Comparison of ENCODE assay signal across 9 cellular contexts in the genomic region with DNA sequence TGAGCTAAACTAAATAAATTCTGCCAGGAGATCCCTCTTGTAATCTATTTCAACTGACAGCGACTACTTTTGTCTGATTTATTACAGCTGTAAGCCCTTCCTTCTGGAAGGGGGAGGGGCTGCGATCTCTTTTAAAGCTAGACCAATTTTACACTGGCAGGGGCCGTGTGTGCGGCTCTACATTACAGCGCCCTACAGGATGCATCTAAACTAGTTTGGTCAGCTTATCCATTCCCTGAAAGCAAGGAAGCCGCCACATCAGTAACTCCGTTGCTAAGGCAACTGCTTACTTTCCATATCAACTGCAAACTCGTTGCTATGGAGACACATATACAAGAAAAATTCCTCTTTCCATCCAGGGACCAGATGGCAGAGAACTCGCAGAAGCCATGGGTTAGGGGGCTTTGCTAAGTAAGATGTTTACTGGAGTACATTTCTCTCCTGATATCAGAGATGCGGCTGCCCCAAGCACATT. TPM values are rescaled to one million over a fixed set of nuclear protein-coding genes. Genes with fewer than 3 reads are reported as not detected.
A peak's percentile ranks its signal among the peaks of the same experiment; 100 is the strongest.
DNase-seq lines count a peak whose midpoint lies in the region; ATAC-seq lines count a peak whose summit lies in the region.
"Had no signal": no experiment of that assay in that cellular context is flagged by ENCODE, and none has a peak within 500 bp of the region (broad histone marks: within the 10 kb centered on the region; RNA-seq: fewer than 3 reads in every experiment).

No MANE protein-coding gene starts in this region.

- H3K79me2 ChIP-seq in ACC112 (ENCODE audit: control insufficient read depth, insufficient read depth, low read length, unreplicated experiment) = peaks cover 41% of the 10 kb centered on the region

- no peak overlapping the region for H3K9ac ChIP-seq in HUES48 (ENCODE audit: low read depth, low read length)

- CTCF ChIA-PET in activated CD8-positive, alpha-beta memory T cell treated with anti-CD3 and anti-CD28 coated beads, Interleukin-2, amount 10 ng/mL, durations not matched to agents 7 days and 5 days (lab: Charles Lee) = no interaction called here

- no peaks in the 10 kb centered on the region for H3K9me3 ChIP-seq in HUES48 (ENCODE audit: control insufficient read depth, insufficient read depth, low read length)

- H3K4me1 Mint-ChIP-seq in activated CD8-positive, alpha-beta memory T cell treated with anti-CD3 and anti-CD28 coated beads, Interleukin-2, amount 10 ng/mL, durations not matched to agents 7 days and 5 days = peaks cover 13% of the 10 kb centered on the region

- H3K36me3 ChIP-seq in ACC112 (ENCODE audit: insufficient read depth, low read length) = no peaks in the 10 kb centered on the region
- peaks cover 16% of the 10 kb centered on the region for H3K36me3 ChIP-seq in HUES48 (ENCODE audit: control insufficient read depth, insufficient read depth, low read length)

- H3K4me3 Mint-ChIP-seq in activated CD8-positive, alpha-beta memory T cell treated with anti-CD3 and anti-CD28 coated beads, Interleukin-2, amount 10 ng/mL, durations not matched to agents 7 days and 5 days = no peak overlapping the region
- H3K4me3 Mint-ChIP-seq: central memory CD8-positive, alpha-beta T cell had no signal

- H2AFZ ChIP-seq in ACC112 (ENCODE audit: low read length, unreplicated experiment) = no peak overlapping the region

- H3K27ac ChIP-seq in ACC112 (ENCODE audit: low read depth, low read length) (peak overlapping the region; percentile 36; the same call in 1 of the 2 replicates), HUES48 (ENCODE audit: low read depth, low read length) (peak overlapping the region; percentile 1)

- H3K36me3 Mint-ChIP-seq in activated CD8-positive, alpha-beta memory T cell treated with anti-CD3 and anti-CD28 coated beads, Interleukin-2, amount 10 ng/mL, durations not matched to agents 7 days and 5 days = peaks cover 31% of the 10 kb centered on the region

- H3K27ac Mint-ChIP-seq in activated CD8-positive, alpha-beta memory T cell treated with anti-CD3 and anti-CD28 coated beads, Interleukin-2, amount 10 ng/mL, durations not matched to agents 7 days and 5 days = no peak overlapping the region

- ATAC-seq in activated CD8-positive, alpha-beta memory T cell treated with anti-CD3 and anti-CD28 coated beads, Interleukin-2, amount 10 ng/mL, durations not matched to agents 7 days and 5 days = no peak
- ATAC-seq in HG02610 (IDR thresholded peaks at IDR 0.05; ENCODE audit: unreplicated experiment) = no peak

- no peaks in the 10 kb centered on the region for H3K27me3 Mint-ChIP-seq in activated CD8-positive, alpha-beta memory T cell treated with anti-CD3 and anti-CD28 coated beads, Interleukin-2, amount 10 ng/mL, durations not matched to agents 7 days and 5 days
- H3K27me3 Mint-ChIP-seq: central memory CD8-positive, alpha-beta T cell had no signal

- DNase-seq in amniotic epithelial cell (ENCODE audit: low read depth) (peak; percentile 90), iris pigment epithelial cell (ENCODE audit: low read depth) (peak; percentile 90), NCI-H2107 (lab: John Stamatoyannopoulos, UW) (no peak), NCI-H1048 (lab: John Stamatoyannopoulos, UW) (no peak)
- no peak for DNase-seq in activated CD8-positive, alpha-beta memory T cell treated with anti-CD3 and anti-CD28 coated beads, Interleukin-2, amount 10 ng/mL, durations not matched to agents 7 days and 5 days

- H3K4me1 ChIP-seq in ACC112 (ENCODE audit: control insufficient read depth, insufficient read depth, low read length, unreplicated experiment) (peaks cover 4% of the 10 kb centered on the region), HUES48 (ENCODE audit: control insufficient read depth, insufficient read depth, low read length) (peaks cover 42% of the 10 kb centered on the region)

- no peaks in the 10 kb centered on the region for H3K9me3 Mint-ChIP-seq in activated CD8-positive, alpha-beta memory T cell treated with anti-CD3 and anti-CD28 coated beads, Interleukin-2, amount 10 ng/mL, durations not matched to agents 7 days and 5 days (ENCODE audit: low read depth)
- H3K9me3 Mint-ChIP-seq: central memory CD8-positive, alpha-beta T cell had no signal

- H3K27me3 ChIP-seq in ACC112 (ENCODE audit: insufficient read depth, low read length) (no peaks in the 10 kb centered on the region), HUES48 (ENCODE audit: control insufficient read depth, insufficient read depth, low read length) (no peaks in the 10 kb centered on the region)

- no peak overlapping the region for H3K4me3 ChIP-seq in ACC112 (ENCODE audit: low read depth, low read length)
- no peak overlapping the region for H3K4me3 ChIP-seq in HUES48 (ENCODE audit: low read depth, low read length)

RNA-seq across cellular contexts. Expression of gene FOXN3, which starts 17.4 kb away (rescaled TPM):
- total RNA-seq in activated CD8-positive, alpha-beta memory T cell treated with anti-CD3 and anti-CD28 coated beads, Interleukin-2, amount 10 ng/mL, durations not matched to agents 7 days and 5 days = 100 to 1,000 TPM in 1 of 2 experiments, 10 to 100 TPM in 1; 85.6 to 103 TPM

Comparison
In these comparisons a context has a peak if more than half of its experiments do, and no peak if none do; other contexts are left out.
1. DNase-seq: peak in amniotic epithelial cell (single experiment) and iris pigment epithelial cell (single experiment); none in NCI-H2107 (single experiment), NCI-H1048 (single experiment) and activated CD8-positive, alpha-beta memory T cell treated with anti-CD3 and anti-CD28 coated beads, Interleukin-2, amount 10 ng/mL, durations not matched to agents 7 days and 5 days (single experiment).